In genomic region chr4:158217763-158218162, GRCh38 we compare ENCODE assay signal across 27 cellular contexts. TPM values are rescaled to one million over a fixed set of nuclear protein-coding genes. Genes with fewer than 3 reads are reported as not detected.
"Had no signal": no experiment of that assay in that cellular context is flagged by ENCODE, and none has a peak within 500 bp of the region (broad histone marks: within the 10 kb centered on the region; RNA-seq: fewer than 3 reads in every experiment).

No MANE protein-coding gene starts in this region.

- H3K4me3 Mint-ChIP-seq: activated naive CD4-positive, alpha-beta T cell treated with anti-CD3 and anti-CD28 coated beads for 36 hours; activated naive CD8-positive, alpha-beta T cell treated with anti-CD3 and anti-CD28 coated beads for 36 hours; activated T-helper 1 cell treated with anti-CD3 and anti-CD28 coated beads, Interleukin-12 subunit alpha, Interleukin-12 subunit beta, Interleukin-2, Interleukin-4 antibody, amounts not matched to agents 30 ng/mL and 10 ng/mL and 1 ng/mL, durations not matched to agents 14 hours and 24 hours and 36 hours; mesothelial cell of epicardium; naive B cell; nephron progenitor cell; stimulated activated naive B cell treated with anti-CD40 and anti-IgM and Interleukin-4, amounts not matched to agents 10 μg/mL and 1 μg/mL and 100 μg/mL, for 72 hours; T-helper 1 cell treated with Interleukin-12 subunit alpha and Interleukin-12 subunit beta and Interleukin-4 antibody, amounts not matched to agents 30 μg/mL and 1 μg/mL, for 36 hours had no signal

- DNase-seq: activated CD4-positive, alpha-beta T cell treated with anti-CD3 and anti-CD28 coated beads for 4 hours; activated CD4-positive, alpha-beta T cell treated with anti-CD3 and anti-CD28 coated beads, Interleukin-2, amount 50 U/mL, for 4 hours; activated effector memory CD4-positive, alpha-beta T cell treated with anti-CD3 and anti-CD28 coated beads, Interleukin-2, amount 50 U/mL, for 16 hours; activated naive CD4-positive, alpha-beta T cell treated with anti-CD3 and anti-CD28 coated beads for 36 hours; activated naive CD8-positive, alpha-beta T cell treated with anti-CD3 and anti-CD28 coated beads for 36 hours; activated T-cell treated with anti-CD3 and anti-CD28 coated beads for 4 hours; adrenal gland; foreskin keratinocyte; kidney glomerular epithelial cell; naive B cell; nephron progenitor cell; retina; stimulated activated CD4-positive, alpha-beta T cell treated with anti-CD3 and anti-CD28 coated beads, Interleukin-15, amount 100 ng/mL, for 24 hours; stimulated activated CD4-positive, alpha-beta T cell treated with anti-CD3 and anti-CD28 coated beads, Interleukin-2, amount 100 ng/mL, for 24 hours; stimulated activated naive B cell treated with anti-CD40 and anti-IgM and Interleukin-4, amounts not matched to agents 10 μg/mL and 1 μg/mL and 100 μg/mL, for 72 hours; stomach; SW 1271; T-helper 9 cell; trophoblast cell had no signal

- H3K4me3 ChIP-seq: adrenal gland, esophagus muscularis mucosa, stomach, suprapubic skin had no signal

- H3K27me3 Mint-ChIP-seq: progenitor cell of endocrine pancreas had no signal

- H3K36me3 Mint-ChIP-seq: activated naive CD8-positive, alpha-beta T cell treated with anti-CD3 and anti-CD28 coated beads for 36 hours; naive B cell; stimulated activated naive B cell treated with anti-CD40 and anti-IgM and Interleukin-4, amounts not matched to agents 10 μg/mL and 1 μg/mL and 100 μg/mL, for 72 hours had no signal

- H3K4me1 Mint-ChIP-seq: activated naive CD8-positive, alpha-beta T cell treated with anti-CD3 and anti-CD28 coated beads for 36 hours; naive B cell; nephron progenitor cell; stimulated activated naive B cell treated with anti-CD40 and anti-IgM and Interleukin-4, amounts not matched to agents 10 μg/mL and 1 μg/mL and 100 μg/mL, for 72 hours had no signal

- H3K36me3 ChIP-seq: adrenal gland, neutrophil had no signal

- H3K27ac Mint-ChIP-seq: activated naive CD4-positive, alpha-beta T cell treated with anti-CD3 and anti-CD28 coated beads for 36 hours; activated naive CD8-positive, alpha-beta T cell treated with anti-CD3 and anti-CD28 coated beads for 36 hours; activated T-helper 1 cell treated with anti-CD3 and anti-CD28 coated beads, Interleukin-12 subunit alpha, Interleukin-12 subunit beta, Interleukin-2, Interleukin-4 antibody, amounts not matched to agents 30 ng/mL and 10 ng/mL and 1 ng/mL, durations not matched to agents 14 hours and 24 hours and 36 hours; mesothelial cell of epicardium; naive B cell; nephron progenitor cell; progenitor cell of endocrine pancreas; stimulated activated naive B cell treated with anti-CD40 and anti-IgM and Interleukin-4, amounts not matched to agents 10 μg/mL and 1 μg/mL and 100 μg/mL, for 72 hours; T-helper 1 cell treated with Interleukin-12 subunit alpha and Interleukin-12 subunit beta and Interleukin-4 antibody, amounts not matched to agents 30 μg/mL and 1 μg/mL, for 36 hours had no signal

- H3K27ac ChIP-seq: adrenal gland, esophagus muscularis mucosa, foreskin keratinocyte, neutrophil, stomach, suprapubic skin, VCaP had no signal

- H3K27me3 ChIP-seq: adrenal gland, esophagus muscularis mucosa, foreskin keratinocyte, neutrophil, stomach, suprapubic skin had no signal

- H3K9me3 Mint-ChIP-seq: activated naive CD4-positive, alpha-beta T cell treated with anti-CD3 and anti-CD28 coated beads for 36 hours; activated naive CD8-positive, alpha-beta T cell treated with anti-CD3 and anti-CD28 coated beads for 36 hours; activated T-helper 1 cell treated with anti-CD3 and anti-CD28 coated beads, Interleukin-12 subunit alpha, Interleukin-12 subunit beta, Interleukin-2, Interleukin-4 antibody, amounts not matched to agents 30 ng/mL and 10 ng/mL and 1 ng/mL, durations not matched to agents 14 hours and 24 hours and 36 hours; mesothelial cell of epicardium; nephron progenitor cell; stimulated activated naive B cell treated with anti-CD40 and anti-IgM and Interleukin-4, amounts not matched to agents 10 μg/mL and 1 μg/mL and 100 μg/mL, for 72 hours; T-helper 1 cell treated with Interleukin-12 subunit alpha and Interleukin-12 subunit beta and Interleukin-4 antibody, amounts not matched to agents 30 μg/mL and 1 μg/mL, for 36 hours had no signal

- ATAC-seq: foreskin keratinocyte; stimulated activated naive B cell treated with anti-CD40 and anti-IgM and Interleukin-4, amounts not matched to agents 10 μg/mL and 1 μg/mL and 100 μg/mL, for 72 hours had no signal

- H3K4me1 ChIP-seq: adrenal gland, foreskin keratinocyte, stomach, suprapubic skin had no signal

- H3K9me3 ChIP-seq: adrenal gland, esophagus muscularis mucosa, neutrophil, stomach, suprapubic skin had no signal

RNA-seq across cellular contexts. Expression of gene TMEM144, which starts 7.5 kb away (rescaled TPM):
- total RNA-seq: activated T-helper 1 cell treated with anti-CD3 and anti-CD28 coated beads, Interleukin-12 subunit alpha, Interleukin-12 subunit beta, Interleukin-2, Interleukin-4 antibody, amounts not matched to agents 30 ng/mL and 10 ng/mL and 1 ng/mL, durations not matched to agents 14 hours and 24 hours and 36 hours had no signal

RNA-seq across cellular contexts. Expression of gene GASK1B, which starts 44.9 kb away (rescaled TPM):
- total RNA-seq: activated naive CD4-positive, alpha-beta T cell treated with anti-CD3 and anti-CD28 coated beads for 36 hours; activated naive CD8-positive, alpha-beta T cell treated with anti-CD3 and anti-CD28 coated beads for 36 hours; activated T-helper 1 cell treated with anti-CD3 and anti-CD28 coated beads, Interleukin-12 subunit alpha, Interleukin-12 subunit beta, Interleukin-2, Interleukin-4 antibody, amounts not matched to agents 30 ng/mL and 10 ng/mL and 1 ng/mL, durations not matched to agents 14 hours and 24 hours and 36 hours had no signal
